17 cellular contexts compared by ENCODE assay signal in the genomic region with DNA sequence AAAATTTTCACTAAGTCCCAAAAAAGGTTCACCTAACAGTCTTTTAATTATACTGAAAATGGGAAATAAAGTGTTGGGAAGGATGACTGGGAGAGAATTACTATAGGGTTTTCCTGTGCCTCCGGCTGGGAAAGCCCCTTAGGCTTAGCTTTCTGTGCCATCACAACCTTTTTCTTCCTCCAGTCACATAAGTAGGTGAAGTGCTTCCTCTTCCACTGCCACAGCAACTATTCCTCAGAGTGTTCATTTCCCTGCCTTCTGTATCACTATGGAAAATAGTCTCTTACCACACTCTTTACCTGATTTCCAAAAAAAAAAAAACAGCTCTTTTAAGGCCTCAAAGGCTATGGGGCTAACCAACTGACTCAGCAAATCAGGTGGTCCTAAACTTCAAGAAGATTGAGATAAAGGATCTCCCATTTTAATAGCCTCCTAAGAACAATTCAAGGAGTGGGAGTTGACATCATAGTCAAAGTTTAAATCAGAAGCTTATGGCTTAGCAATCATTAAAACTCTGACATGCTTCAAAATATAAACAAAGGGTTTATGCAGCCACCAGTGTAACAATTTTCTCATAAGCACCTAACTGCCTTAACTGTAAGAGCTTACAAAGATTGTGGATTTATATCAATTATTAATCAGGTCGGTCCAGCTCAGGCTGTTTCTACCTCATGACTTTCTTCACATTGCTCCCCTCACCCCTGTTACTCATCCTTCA.
A peak's percentile ranks its signal among the peaks of the same experiment; 100 is the strongest.
DNase-seq lines count a peak whose midpoint lies in the region; ATAC-seq, FAIRE-seq and TF ChIP-seq lines count a peak whose summit lies in the region.
"Had no signal": no experiment of that assay in that cellular context is flagged by ENCODE, and none has a peak within 500 bp of the region (broad histone marks: within the 10 kb centered on the region; RNA-seq: fewer than 3 reads in every experiment).

No MANE protein-coding gene starts in this region.

- POLR2A ChIA-PET in CD4-positive, alpha-beta T cell (lab: Charles Lee) = interaction anchor here (1.1 kb wide), 1 partner anchor 32 kb away, joined by 3 read pairs; no protein-coding TSS in a partner anchor

- no peaks in the 10 kb centered on the region for H3K27me3 ChIP-seq in CD4-positive, alpha-beta T cell (ENCODE audit: control insufficient read depth, insufficient read depth, low read length)
- H3K27me3 ChIP-seq: neutrophil had no signal

- H3K4me3 Mint-ChIP-seq in endothelial cell (ENCODE audit: unreplicated experiment) = no peak overlapping the region
- H3K4me3 Mint-ChIP-seq in CD4-positive, alpha-beta T cell = no peak overlapping the region
- H3K4me3 Mint-ChIP-seq: activated CD4-positive, alpha-beta T cell treated with anti-CD3 and anti-CD28 coated beads for 36 hours; brain; CD8-positive, alpha-beta memory T cell had no signal

- intact Hi-C loops in CD4-positive, alpha-beta T cell (cut with DNase I, micrococcal nuclease) = no loop called here

- H3K27ac Mint-ChIP-seq in endothelial cell (ENCODE audit: unreplicated experiment) = no peak overlapping the region
- H3K27ac Mint-ChIP-seq in CD4-positive, alpha-beta T cell = no peak overlapping the region
- H3K27ac Mint-ChIP-seq: activated CD4-positive, alpha-beta T cell treated with anti-CD3 and anti-CD28 coated beads for 36 hours; brain had no signal

- H3K27me3 Mint-ChIP-seq in endothelial cell (ENCODE audit: unreplicated experiment) = peaks cover 2% of the 10 kb centered on the region
- no peaks in the 10 kb centered on the region for H3K27me3 Mint-ChIP-seq in CD4-positive, alpha-beta T cell
- H3K27me3 Mint-ChIP-seq: activated CD4-positive, alpha-beta T cell treated with anti-CD3 and anti-CD28 coated beads for 36 hours; CD8-positive, alpha-beta memory T cell had no signal

- H3K9me3 Mint-ChIP-seq in endothelial cell (ENCODE audit: unreplicated experiment) = no peaks in the 10 kb centered on the region
- H3K9me3 Mint-ChIP-seq in CD4-positive, alpha-beta T cell = no peaks in the 10 kb centered on the region
- H3K9me3 Mint-ChIP-seq: brain; CD8-positive, alpha-beta memory T cell had no signal

- no peaks in the 10 kb centered on the region for H3K9me3 ChIP-seq in CD4-positive, alpha-beta T cell (ENCODE audit: control insufficient read depth, low read length)
- H3K9me3 ChIP-seq: lower lobe of right lung, neutrophil, thoracic aorta had no signal

- no peak for DNase-seq in H54 (ENCODE audit: insufficient read length, low spot score)
- DNase-seq in RCC 7860 (ENCODE audit: low spot score) = peak; percentile 93
- DNase-seq in epithelial cell of prostate (ENCODE audit: low read depth, low spot score) = peak; percentile 31
- DNase-seq in renal cortical epithelial cell (ENCODE audit: low read depth) = peak; percentile 97
- DNase-seq in UCSD-AML1 (lab: John Stamatoyannopoulos, UW; ENCODE audit: unreplicated experiment) = no peak
- no peak for DNase-seq in endothelial cell (ENCODE audit: low spot score)
- no peak for DNase-seq in CD4-positive, alpha-beta T cell
- DNase-seq: activated CD4-positive, alpha-beta T cell treated with anti-CD3 and anti-CD28 coated beads for 36 hours; activated effector memory CD4-positive, alpha-beta T cell treated with Interleukin-2 at 50 U/mL for 16 hours; CD8-positive, alpha-beta memory T cell; lower lobe of right lung; OCI-M1; T-helper 1 cell had no signal

- TF ChIP-seq POLR2A in H54 (IDR thresholded peaks at IDR 0.05; ENCODE audit: low read depth, low read length) = no peak

- TF ChIP-seq CTCF in endothelial cell (IDR thresholded peaks at IDR 0.05; ENCODE audit: unreplicated experiment) = no peak
- no peak for TF ChIP-seq CTCF in CD4-positive, alpha-beta T cell (IDR thresholded peaks at IDR 0.05)

- CTCF ChIA-PET in CD4-positive, alpha-beta T cell (lab: Charles Lee) = interaction anchor here (1.4 kb wide), 1 partner anchor 9 kb away, joined by 3 read pairs; no protein-coding TSS in a partner anchor

- peak overlapping the region; percentile 60 for H3K27ac ChIP-seq in epithelial cell of prostate
- no peak overlapping the region for H3K27ac ChIP-seq in CD4-positive, alpha-beta T cell (ENCODE audit: low read depth, low read length)
- H3K27ac ChIP-seq: lower lobe of right lung, neutrophil, thoracic aorta had no signal

- ATAC-seq in HG02610 (IDR thresholded peaks at IDR 0.05; ENCODE audit: unreplicated experiment) = no peak
- no peak for ATAC-seq in CD4-positive, alpha-beta T cell (ENCODE audit: poor library complexity)
- ATAC-seq: activated CD4-positive, alpha-beta T cell treated with anti-CD3 and anti-CD28 coated beads for 36 hours; lower lobe of right lung had no signal

- no peaks in the 10 kb centered on the region for H3K36me3 Mint-ChIP-seq in endothelial cell (ENCODE audit: low read depth, unreplicated experiment)
- peaks cover 9% of the 10 kb centered on the region for H3K36me3 Mint-ChIP-seq in CD4-positive, alpha-beta T cell (ENCODE audit: low read depth)
- H3K36me3 Mint-ChIP-seq: brain had no signal

- peaks cover 6% of the 10 kb centered on the region for H3K4me1 Mint-ChIP-seq in endothelial cell (ENCODE audit: unreplicated experiment)
- peaks cover 24% of the 10 kb centered on the region for H3K4me1 Mint-ChIP-seq in CD4-positive, alpha-beta T cell (ENCODE audit: low read depth)

- FAIRE-seq in H54 (lab: Jason Lieb, UNC) (peak; percentile 53), RCC 7860 (lab: Jason Lieb, UNC) (peak; percentile 98)

Comparison
In these comparisons a context has a peak if more than half of its experiments do, and no peak if none do; other contexts are left out.
1. DNase-seq: peak in RCC 7860 (single experiment), epithelial cell of prostate (single experiment) and renal cortical epithelial cell (single experiment); none in H54 (single experiment), UCSD-AML1 (single experiment), endothelial cell (single experiment) and CD4-positive, alpha-beta T cell (0 of 10).